ENCODE assay signal across 1 cellular context in genomic region chr11:12235945-12236743, GRCh38.
TF ChIP-seq lines count a peak whose summit lies in the region.

No MANE protein-coding gene starts in this region.

TF ChIP-seq in GM12878, 131 proteins besides CTCF, POLR2A, EP300 and RAD21 (continued from another document):
- no peak for TF ChIP-seq E4F1 (IDR thresholded peaks at IDR 0.05; ENCODE audit: borderline replicate concordance, partially characterized antibody)
- TF ChIP-seq RELB (IDR thresholded peaks at IDR 0.05; ENCODE audit: low read depth) = no peak
- no peak for TF ChIP-seq BMI1 (IDR thresholded peaks at IDR 0.05; ENCODE audit: borderline replicate concordance)
TF ChIP-seq in GM12878: peak in this region for 7.
